In the genomic region with DNA sequence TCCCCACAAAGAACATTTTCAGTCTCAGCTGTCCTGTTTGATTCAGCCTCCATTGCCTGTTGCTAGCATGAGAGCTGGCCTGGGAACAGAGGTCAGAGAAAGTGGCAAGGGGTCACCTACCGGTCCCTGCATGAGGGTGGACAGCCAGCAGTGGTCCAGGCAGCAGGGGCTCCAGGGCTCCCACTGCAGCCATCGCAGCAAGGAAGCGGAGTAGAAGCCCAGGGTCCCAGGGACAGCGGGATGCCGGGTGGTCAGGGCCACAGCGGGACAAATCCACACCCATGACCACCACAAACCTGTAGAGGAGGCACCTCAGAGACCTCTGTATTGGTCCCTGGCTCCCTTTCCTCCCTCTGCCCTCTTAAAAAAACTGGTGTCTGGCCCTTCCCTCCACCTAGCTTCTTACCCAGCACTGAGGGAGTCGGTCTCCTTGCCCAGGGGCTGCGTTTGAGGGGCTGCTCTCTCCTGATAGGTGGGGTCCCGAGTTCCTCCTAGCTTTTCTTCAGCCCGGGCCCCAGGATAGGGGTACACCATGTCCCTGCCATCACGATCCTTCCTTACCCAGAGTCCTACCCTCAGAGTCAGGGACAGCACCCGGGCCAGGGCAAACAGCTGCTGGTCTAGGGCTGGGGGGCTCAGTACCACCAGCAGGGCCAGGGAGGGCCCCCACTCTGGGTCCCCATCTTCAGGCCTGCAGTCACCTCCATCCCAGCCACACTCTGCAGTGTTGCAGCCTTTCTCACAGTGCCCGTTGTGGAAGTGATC, we compare ENCODE assay signal across 27 cellular contexts.
"Had no signal": no experiment of that assay in that cellular context is flagged by ENCODE, and none has a peak within 500 bp of the region (broad histone marks: within the 10 kb centered on the region; RNA-seq: fewer than 3 reads in every experiment).

No MANE protein-coding gene starts in this region.

- H3K36me3 Mint-ChIP-seq: activated naive CD8-positive, alpha-beta T cell; stimulated activated naive B cell treated with anti-CD40 and anti-IgM and Interleukin-4, amounts not matched to agents 10 μg/mL and 1 μg/mL and 100 μg/mL, for 72 hours had no signal

- H3K9ac ChIP-seq: parathyroid adenoma had no signal

- H3K9me3 Mint-ChIP-seq: activated CD4-positive, alpha-beta memory T cell treated with anti-CD3 and anti-CD28 coated beads, Interleukin-2, amount 10 ng/mL, durations not matched to agents 7 days and 5 days; activated T-cell treated with anti-CD3 and anti-CD28 coated beads, Interleukin-2, amount 50 U/mL, for 24 hours; activated T-helper 2 cell treated with anti-CD3 and anti-CD28 coated beads, Interferon-gamma antibody, Interleukin-2, Interleukin-4, amounts not matched to agents 10 μg/mL and 5 μg/mL and 100 μg/mL, durations not matched to agents 14 hours and 24 hours and 36 hours; effector memory CD8-positive, alpha-beta T cell; nephron progenitor cell; stimulated activated naive B cell treated with anti-CD40 and anti-IgM and Interleukin-4, amounts not matched to agents 10 μg/mL and 1 μg/mL and 100 μg/mL, for 72 hours had no signal

- H3K27me3 ChIP-seq: dorsolateral prefrontal cortex, right atrium auricular region, thyroid gland, upper lobe of right lung had no signal

- H3K36me3 ChIP-seq: gastrocnemius medialis, right atrium auricular region, stomach, thyroid gland, upper lobe of right lung had no signal

- H2AFZ ChIP-seq: parathyroid adenoma had no signal

- H3K79me2 ChIP-seq: parathyroid adenoma had no signal

- H3K4me1 ChIP-seq: parathyroid adenoma had no signal

- H3K27me3 Mint-ChIP-seq: activated naive CD8-positive, alpha-beta T cell; activated T-cell treated with anti-CD3 and anti-CD28 coated beads, Interleukin-2, amount 50 U/mL, for 24 hours had no signal

- H3K27ac Mint-ChIP-seq: activated CD4-positive, alpha-beta memory T cell treated with anti-CD3 and anti-CD28 coated beads, Interleukin-2, amount 10 ng/mL, durations not matched to agents 7 days and 5 days; activated naive CD8-positive, alpha-beta T cell; activated T-cell treated with anti-CD3 and anti-CD28 coated beads, Interleukin-2, amount 50 U/mL, for 24 hours; activated T-helper 2 cell treated with anti-CD3 and anti-CD28 coated beads, Interferon-gamma antibody, Interleukin-2, Interleukin-4, amounts not matched to agents 10 μg/mL and 5 μg/mL and 100 μg/mL, durations not matched to agents 14 hours and 24 hours and 36 hours; effector memory CD8-positive, alpha-beta T cell; nephron progenitor cell; stimulated activated naive B cell treated with anti-CD40 and anti-IgM and Interleukin-4, amounts not matched to agents 10 μg/mL and 1 μg/mL and 100 μg/mL, for 72 hours had no signal

- H3K27ac ChIP-seq: dorsolateral prefrontal cortex, gastrocnemius medialis, parathyroid adenoma, right atrium auricular region, stomach, thyroid gland, upper lobe of right lung had no signal

- DNase-seq: activated CD4-positive, alpha-beta memory T cell treated with anti-CD3 and anti-CD28 coated beads, Interleukin-2, amount 10 ng/mL, durations not matched to agents 7 days and 5 days; activated CD4-positive, alpha-beta T cell treated with anti-CD3 and anti-CD28 coated beads for 48 hours; activated CD4-positive, CD25-positive, alpha-beta regulatory T cell; activated CD8-positive, alpha-beta memory T cell treated with anti-CD3 and anti-CD28 coated beads, Interleukin-2, amount 50 U/mL, for 48 hours; activated T-cell treated with anti-CD3 and anti-CD28 coated beads, Interleukin-2, amount 50 U/mL, for 24 hours; anterior cingulate cortex; dorsolateral prefrontal cortex; effector memory CD8-positive, alpha-beta T cell; erythroblast; gastrocnemius medialis; glutamatergic neuron; left ventricle myocardium superior; mucosa of descending colon; nephron progenitor cell; nucleus accumbens; stimulated activated CD4-positive, alpha-beta T cell treated with anti-CD3 and anti-CD28 coated beads, Interleukin-1b, Interleukin-23, amount 100 ng/mL, for 48 hours; stimulated activated CD4-positive, alpha-beta T cell treated with anti-CD3 and anti-CD28 coated beads, Interleukin-4, amount 100 ng/mL, for 4 hours; stimulated activated CD8-positive, alpha-beta memory T cell treated with anti-CD3 and anti-CD28 coated beads, Interleukin-4, amount 100 ng/mL, for 48 hours; stimulated activated naive B cell treated with anti-CD40 and anti-IgM and Interleukin-4, amounts not matched to agents 10 μg/mL and 1 μg/mL and 100 μg/mL, for 72 hours; stomach; thyroid gland; upper lobe of right lung had no signal

- H3K4me3 ChIP-seq: dorsolateral prefrontal cortex, gastrocnemius medialis, mucosa of descending colon, right atrium auricular region, smooth muscle cell, stomach, thyroid gland, upper lobe of right lung had no signal

- H3K4me3 Mint-ChIP-seq: activated CD4-positive, alpha-beta memory T cell treated with anti-CD3 and anti-CD28 coated beads, Interleukin-2, amount 10 ng/mL, durations not matched to agents 7 days and 5 days; activated naive CD8-positive, alpha-beta T cell; activated T-cell treated with anti-CD3 and anti-CD28 coated beads, Interleukin-2, amount 50 U/mL, for 24 hours; effector memory CD8-positive, alpha-beta T cell; nephron progenitor cell; stimulated activated naive B cell treated with anti-CD40 and anti-IgM and Interleukin-4, amounts not matched to agents 10 μg/mL and 1 μg/mL and 100 μg/mL, for 72 hours had no signal

- H3K4me2 ChIP-seq: smooth muscle cell had no signal

- H3K9me3 ChIP-seq: gastrocnemius medialis, mucosa of descending colon, right atrium auricular region, stomach, thyroid gland, upper lobe of right lung had no signal
